ENCODE assay signal across 1 cellular context in the genomic region with DNA sequence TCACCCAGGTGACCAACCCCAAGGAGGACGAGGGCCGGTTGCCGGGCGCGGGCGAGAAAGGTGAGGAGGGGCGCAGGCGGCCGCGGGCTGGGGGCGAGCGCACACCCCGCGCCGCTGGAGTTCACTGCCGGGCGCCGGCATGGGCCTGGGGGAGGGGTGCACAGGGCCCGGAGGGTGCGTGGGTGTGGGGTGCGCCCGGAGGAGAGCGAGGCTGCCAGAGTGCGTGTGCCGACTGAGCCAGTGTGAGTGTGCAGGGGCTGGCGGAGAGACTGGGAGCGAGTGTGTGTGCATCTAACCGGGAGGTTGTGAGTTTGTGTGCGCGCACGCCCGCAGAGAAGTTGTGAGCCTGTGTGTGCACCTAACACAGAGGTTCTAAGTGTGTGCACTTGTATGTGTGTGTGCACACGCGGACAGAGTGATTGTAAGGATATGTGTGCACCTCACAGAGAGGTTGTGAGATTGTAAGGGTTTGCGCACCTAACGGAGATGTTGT.
TF ChIP-seq lines count a peak whose summit lies in the region.

No MANE protein-coding gene starts in this region.

TF ChIP-seq in HepG2, 621 proteins besides CTCF, POLR2A, EP300 and RAD21 (continued from another document and continues in another):
- TF ChIP-seq, protein P1, sequence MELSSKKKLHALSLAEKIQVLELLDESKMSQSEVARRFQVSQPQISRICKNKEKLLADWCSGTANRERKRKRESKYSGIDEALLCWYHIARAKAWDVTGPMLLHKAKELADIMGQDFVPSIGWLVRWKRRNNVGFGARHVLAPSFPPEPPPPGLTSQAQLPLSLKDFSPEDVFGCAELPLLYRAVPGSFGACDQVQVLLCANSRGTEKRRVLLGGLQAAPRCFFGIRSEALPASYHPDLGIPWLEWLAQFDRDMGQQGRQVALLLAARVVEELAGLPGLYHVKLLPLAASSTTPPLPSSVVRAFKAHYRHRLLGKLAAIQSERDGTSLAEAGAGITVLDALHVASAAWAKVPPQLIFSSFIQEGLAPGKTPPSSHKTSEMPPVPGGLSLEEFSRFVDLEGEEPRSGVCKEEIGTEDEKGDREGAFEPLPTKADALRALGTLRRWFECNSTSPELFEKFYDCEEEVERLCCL (CRISPR knock-in tag; IDR thresholded peaks at IDR 0.05; ENCODE audit: borderline replicate concordance) = no peak
- TF ChIP-seq, protein P2, sequence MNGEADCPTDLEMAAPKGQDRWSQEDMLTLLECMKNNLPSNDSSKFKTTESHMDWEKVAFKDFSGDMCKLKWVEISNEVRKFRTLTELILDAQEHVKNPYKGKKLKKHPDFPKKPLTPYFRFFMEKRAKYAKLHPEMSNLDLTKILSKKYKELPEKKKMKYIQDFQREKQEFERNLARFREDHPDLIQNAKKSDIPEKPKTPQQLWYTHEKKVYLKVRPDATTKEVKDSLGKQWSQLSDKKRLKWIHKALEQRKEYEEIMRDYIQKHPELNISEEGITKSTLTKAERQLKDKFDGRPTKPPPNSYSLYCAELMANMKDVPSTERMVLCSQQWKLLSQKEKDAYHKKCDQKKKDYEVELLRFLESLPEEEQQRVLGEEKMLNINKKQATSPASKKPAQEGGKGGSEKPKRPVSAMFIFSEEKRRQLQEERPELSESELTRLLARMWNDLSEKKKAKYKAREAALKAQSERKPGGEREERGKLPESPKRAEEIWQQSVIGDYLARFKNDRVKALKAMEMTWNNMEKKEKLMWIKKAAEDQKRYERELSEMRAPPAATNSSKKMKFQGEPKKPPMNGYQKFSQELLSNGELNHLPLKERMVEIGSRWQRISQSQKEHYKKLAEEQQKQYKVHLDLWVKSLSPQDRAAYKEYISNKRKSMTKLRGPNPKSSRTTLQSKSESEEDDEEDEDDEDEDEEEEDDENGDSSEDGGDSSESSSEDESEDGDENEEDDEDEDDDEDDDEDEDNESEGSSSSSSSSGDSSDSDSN (CRISPR knock-in tag; IDR thresholded peaks at IDR 0.05) = peak; percentile 57; the same call in 1 of the 2 replicates
- TF ChIP-seq ZNF781 (CRISPR knock-in tag; IDR thresholded peaks at IDR 0.05; ENCODE audit: borderline replicate concordance, not compliant biosample characterization) = no peak
- peak; percentile 38; the same call in 1 of the 2 replicates for TF ChIP-seq BRD4 (CRISPR knock-in tag; IDR thresholded peaks at IDR 0.05)
- TF ChIP-seq, protein P3, sequence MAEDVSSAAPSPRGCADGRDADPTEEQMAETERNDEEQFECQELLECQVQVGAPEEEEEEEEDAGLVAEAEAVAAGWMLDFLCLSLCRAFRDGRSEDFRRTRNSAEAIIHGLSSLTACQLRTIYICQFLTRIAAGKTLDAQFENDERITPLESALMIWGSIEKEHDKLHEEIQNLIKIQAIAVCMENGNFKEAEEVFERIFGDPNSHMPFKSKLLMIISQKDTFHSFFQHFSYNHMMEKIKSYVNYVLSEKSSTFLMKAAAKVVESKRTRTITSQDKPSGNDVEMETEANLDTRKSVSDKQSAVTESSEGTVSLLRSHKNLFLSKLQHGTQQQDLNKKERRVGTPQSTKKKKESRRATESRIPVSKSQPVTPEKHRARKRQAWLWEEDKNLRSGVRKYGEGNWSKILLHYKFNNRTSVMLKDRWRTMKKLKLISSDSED (CRISPR knock-in tag; IDR thresholded peaks at IDR 0.05) = 0 out of 2 replicates have a peak, but pooled peaks have one; percentile 62
- TF ChIP-seq SATB2 (CRISPR knock-in tag; IDR thresholded peaks at IDR 0.05) = no peak
- TF ChIP-seq SALL1 (CRISPR knock-in tag; IDR thresholded peaks at IDR 0.05) = peak; percentile 49
- TF ChIP-seq KLF12 (CRISPR knock-in tag; IDR thresholded peaks at IDR 0.05; ENCODE audit: borderline replicate concordance) = no peak
- TF ChIP-seq ZNF557 (CRISPR knock-in tag; IDR thresholded peaks at IDR 0.05) = no peak
- TF ChIP-seq YEATS4 (CRISPR knock-in tag; IDR thresholded peaks at IDR 0.05; ENCODE audit: borderline replicate concordance) = no peak; the same call in 1 of the 2 replicates
- TF ChIP-seq, protein P4, sequence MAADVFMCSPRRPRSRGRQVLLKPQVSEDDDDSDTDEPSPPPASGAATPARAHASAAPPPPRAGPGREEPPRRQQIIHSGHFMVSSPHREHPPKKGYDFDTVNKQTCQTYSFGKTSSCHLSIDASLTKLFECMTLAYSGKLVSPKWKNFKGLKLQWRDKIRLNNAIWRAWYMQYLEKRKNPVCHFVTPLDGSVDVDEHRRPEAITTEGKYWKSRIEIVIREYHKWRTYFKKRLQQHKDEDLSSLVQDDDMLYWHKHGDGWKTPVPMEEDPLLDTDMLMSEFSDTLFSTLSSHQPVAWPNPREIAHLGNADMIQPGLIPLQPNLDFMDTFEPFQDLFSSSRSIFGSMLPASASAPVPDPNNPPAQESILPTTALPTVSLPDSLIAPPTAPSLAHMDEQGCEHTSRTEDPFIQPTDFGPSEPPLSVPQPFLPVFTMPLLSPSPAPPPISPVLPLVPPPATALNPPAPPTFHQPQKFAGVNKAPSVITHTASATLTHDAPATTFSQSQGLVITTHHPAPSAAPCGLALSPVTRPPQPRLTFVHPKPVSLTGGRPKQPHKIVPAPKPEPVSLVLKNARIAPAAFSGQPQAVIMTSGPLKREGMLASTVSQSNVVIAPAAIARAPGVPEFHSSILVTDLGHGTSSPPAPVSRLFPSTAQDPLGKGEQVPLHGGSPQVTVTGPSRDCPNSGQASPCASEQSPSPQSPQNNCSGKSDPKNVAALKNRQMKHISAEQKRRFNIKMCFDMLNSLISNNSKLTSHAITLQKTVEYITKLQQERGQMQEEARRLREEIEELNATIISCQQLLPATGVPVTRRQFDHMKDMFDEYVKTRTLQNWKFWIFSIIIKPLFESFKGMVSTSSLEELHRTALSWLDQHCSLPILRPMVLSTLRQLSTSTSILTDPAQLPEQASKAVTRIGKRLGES (CRISPR knock-in tag; IDR thresholded peaks at IDR 0.05; ENCODE audit: borderline replicate concordance) = no peak
- TF ChIP-seq MTA3 (CRISPR knock-in tag; IDR thresholded peaks at IDR 0.05) = no peak
- TF ChIP-seq RBFOX2 (IDR thresholded peaks at IDR 0.05; ENCODE audit: low read depth, low read length) = peak; percentile 87
- TF ChIP-seq SRSF9 (IDR thresholded peaks at IDR 0.05; ENCODE audit: borderline replicate concordance, insufficient read depth, low read depth, low read length, poor library complexity, severe bottlenecking) = no peak
- no peak for TF ChIP-seq NFIC (IDR thresholded peaks at IDR 0.05; ENCODE audit: low read length)
- TF ChIP-seq ZSCAN22 (CRISPR knock-in tag; IDR thresholded peaks at IDR 0.05) = no peak
- TF ChIP-seq KLF11 (CRISPR knock-in tag; IDR thresholded peaks at IDR 0.05) = no peak
- TF ChIP-seq HHEX (CRISPR knock-in tag; IDR thresholded peaks at IDR 0.05) = no peak
- TF ChIP-seq ZIK1 (CRISPR knock-in tag; IDR thresholded peaks at IDR 0.05; ENCODE audit: borderline replicate concordance, low read depth) = 0 out of 2 replicates have a peak, but pooled peaks have one; percentile 30
- TF ChIP-seq, protein P5, sequence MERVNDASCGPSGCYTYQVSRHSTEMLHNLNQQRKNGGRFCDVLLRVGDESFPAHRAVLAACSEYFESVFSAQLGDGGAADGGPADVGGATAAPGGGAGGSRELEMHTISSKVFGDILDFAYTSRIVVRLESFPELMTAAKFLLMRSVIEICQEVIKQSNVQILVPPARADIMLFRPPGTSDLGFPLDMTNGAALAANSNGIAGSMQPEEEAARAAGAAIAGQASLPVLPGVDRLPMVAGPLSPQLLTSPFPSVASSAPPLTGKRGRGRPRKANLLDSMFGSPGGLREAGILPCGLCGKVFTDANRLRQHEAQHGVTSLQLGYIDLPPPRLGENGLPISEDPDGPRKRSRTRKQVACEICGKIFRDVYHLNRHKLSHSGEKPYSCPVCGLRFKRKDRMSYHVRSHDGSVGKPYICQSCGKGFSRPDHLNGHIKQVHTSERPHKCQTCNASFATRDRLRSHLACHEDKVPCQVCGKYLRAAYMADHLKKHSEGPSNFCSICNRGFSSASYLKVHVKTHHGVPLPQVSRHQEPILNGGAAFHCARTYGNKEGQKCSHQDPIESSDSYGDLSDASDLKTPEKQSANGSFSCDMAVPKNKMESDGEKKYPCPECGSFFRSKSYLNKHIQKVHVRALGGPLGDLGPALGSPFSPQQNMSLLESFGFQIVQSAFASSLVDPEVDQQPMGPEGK (CRISPR knock-in tag; IDR thresholded peaks at IDR 0.05) = no peak; the same call in 1 of the 2 replicates
- no peak for TF ChIP-seq GPN1 (CRISPR knock-in tag; IDR thresholded peaks at IDR 0.05; ENCODE audit: borderline replicate concordance)
- no peak for TF ChIP-seq SMAD1 (CRISPR knock-in tag; IDR thresholded peaks at IDR 0.05; ENCODE audit: borderline replicate concordance, low read depth)
- no peak; the same call in 1 of the 2 replicates for TF ChIP-seq RXRB (CRISPR knock-in tag; IDR thresholded peaks at IDR 0.05; ENCODE audit: borderline replicate concordance)
- TF ChIP-seq, protein P6, sequence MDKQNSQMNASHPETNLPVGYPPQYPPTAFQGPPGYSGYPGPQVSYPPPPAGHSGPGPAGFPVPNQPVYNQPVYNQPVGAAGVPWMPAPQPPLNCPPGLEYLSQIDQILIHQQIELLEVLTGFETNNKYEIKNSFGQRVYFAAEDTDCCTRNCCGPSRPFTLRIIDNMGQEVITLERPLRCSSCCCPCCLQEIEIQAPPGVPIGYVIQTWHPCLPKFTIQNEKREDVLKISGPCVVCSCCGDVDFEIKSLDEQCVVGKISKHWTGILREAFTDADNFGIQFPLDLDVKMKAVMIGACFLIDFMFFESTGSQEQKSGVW (CRISPR knock-in tag; IDR thresholded peaks at IDR 0.05; ENCODE audit: borderline replicate concordance) = no peak
- TF ChIP-seq IKZF4 (CRISPR knock-in tag; IDR thresholded peaks at IDR 0.05; ENCODE audit: borderline replicate concordance, low read depth, not compliant biosample characterization) = peak; percentile 51
- TF ChIP-seq, protein P7, sequence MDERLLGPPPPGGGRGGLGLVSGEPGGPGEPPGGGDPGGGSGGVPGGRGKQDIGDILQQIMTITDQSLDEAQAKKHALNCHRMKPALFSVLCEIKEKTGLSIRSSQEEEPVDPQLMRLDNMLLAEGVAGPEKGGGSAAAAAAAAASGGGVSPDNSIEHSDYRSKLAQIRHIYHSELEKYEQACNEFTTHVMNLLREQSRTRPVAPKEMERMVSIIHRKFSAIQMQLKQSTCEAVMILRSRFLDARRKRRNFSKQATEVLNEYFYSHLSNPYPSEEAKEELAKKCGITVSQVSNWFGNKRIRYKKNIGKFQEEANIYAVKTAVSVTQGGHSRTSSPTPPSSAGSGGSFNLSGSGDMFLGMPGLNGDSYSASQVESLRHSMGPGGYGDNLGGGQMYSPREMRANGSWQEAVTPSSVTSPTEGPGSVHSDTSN (CRISPR knock-in tag; IDR thresholded peaks at IDR 0.05) = no peak
- TF ChIP-seq KMT2B (CRISPR knock-in tag; IDR thresholded peaks at IDR 0.05) = no peak
- TF ChIP-seq ELF1 (CRISPR knock-in tag; IDR thresholded peaks at IDR 0.05) = no peak
- no peak for TF ChIP-seq RBM22 (optimal IDR thresholded peaks at IDR 0.05; ENCODE audit: low read length)
- TF ChIP-seq HDAC6 (IDR thresholded peaks at IDR 0.05; ENCODE audit: low read depth, low read length) = no peak
- TF ChIP-seq NRL (CRISPR knock-in tag; IDR thresholded peaks at IDR 0.05; ENCODE audit: borderline replicate concordance) = peak; percentile 55; the same call in 1 of the 2 replicates
- no peak for TF ChIP-seq ZNF7 (CRISPR knock-in tag; IDR thresholded peaks at IDR 0.05)
- TF ChIP-seq, protein P8, sequence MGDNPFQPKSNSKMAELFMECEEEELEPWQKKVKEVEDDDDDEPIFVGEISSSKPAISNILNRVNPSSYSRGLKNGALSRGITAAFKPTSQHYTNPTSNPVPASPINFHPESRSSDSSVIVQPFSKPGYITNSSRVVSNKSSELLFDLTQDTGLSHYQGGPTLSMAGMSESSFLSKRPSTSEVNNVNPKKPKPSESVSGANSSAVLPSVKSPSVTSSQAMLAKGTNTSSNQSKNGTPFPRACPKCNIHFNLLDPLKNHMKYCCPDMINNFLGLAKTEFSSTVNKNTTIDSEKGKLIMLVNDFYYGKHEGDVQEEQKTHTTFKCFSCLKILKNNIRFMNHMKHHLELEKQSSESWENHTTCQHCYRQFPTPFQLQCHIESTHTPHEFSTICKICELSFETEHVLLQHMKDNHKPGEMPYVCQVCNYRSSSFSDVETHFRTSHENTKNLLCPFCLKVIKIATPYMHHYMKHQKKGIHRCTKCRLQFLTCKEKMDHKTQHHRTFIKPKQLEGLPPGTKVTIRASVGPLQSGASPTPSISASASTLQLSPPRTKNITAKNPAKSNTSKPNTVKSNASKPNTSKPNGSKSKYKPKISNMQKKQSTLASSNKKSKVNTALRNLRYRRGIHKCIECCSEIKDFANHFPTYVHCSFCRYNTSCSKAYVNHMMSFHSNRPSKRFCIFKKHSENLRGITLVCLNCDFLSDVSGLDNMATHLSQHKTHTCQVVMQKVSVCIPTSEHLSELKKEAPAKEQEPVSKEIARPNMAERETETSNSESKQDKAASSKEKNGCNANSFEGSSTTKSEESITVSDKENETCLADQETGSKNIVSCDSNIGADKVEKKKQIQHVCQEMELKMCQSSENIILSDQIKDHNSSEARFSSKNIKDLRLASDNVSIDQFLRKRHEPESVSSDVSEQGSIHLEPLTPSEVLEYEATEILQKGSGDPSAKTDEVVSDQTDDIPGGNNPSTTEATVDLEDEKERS (CRISPR knock-in tag; IDR thresholded peaks at IDR 0.05) = no peak
- TF ChIP-seq HOXA5 (CRISPR knock-in tag; IDR thresholded peaks at IDR 0.05) = no peak
- TF ChIP-seq, protein P9, sequence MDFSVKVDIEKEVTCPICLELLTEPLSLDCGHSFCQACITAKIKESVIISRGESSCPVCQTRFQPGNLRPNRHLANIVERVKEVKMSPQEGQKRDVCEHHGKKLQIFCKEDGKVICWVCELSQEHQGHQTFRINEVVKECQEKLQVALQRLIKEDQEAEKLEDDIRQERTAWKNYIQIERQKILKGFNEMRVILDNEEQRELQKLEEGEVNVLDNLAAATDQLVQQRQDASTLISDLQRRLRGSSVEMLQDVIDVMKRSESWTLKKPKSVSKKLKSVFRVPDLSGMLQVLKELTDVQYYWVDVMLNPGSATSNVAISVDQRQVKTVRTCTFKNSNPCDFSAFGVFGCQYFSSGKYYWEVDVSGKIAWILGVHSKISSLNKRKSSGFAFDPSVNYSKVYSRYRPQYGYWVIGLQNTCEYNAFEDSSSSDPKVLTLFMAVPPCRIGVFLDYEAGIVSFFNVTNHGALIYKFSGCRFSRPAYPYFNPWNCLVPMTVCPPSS (IDR thresholded peaks at IDR 0.05) = no peak
- no peak for TF ChIP-seq ZNF839 (CRISPR knock-in tag; IDR thresholded peaks at IDR 0.05; ENCODE audit: borderline replicate concordance)
- peak; percentile 50 for TF ChIP-seq ZNF329 (CRISPR knock-in tag; IDR thresholded peaks at IDR 0.05; ENCODE audit: low read depth)
- TF ChIP-seq, protein P10, sequence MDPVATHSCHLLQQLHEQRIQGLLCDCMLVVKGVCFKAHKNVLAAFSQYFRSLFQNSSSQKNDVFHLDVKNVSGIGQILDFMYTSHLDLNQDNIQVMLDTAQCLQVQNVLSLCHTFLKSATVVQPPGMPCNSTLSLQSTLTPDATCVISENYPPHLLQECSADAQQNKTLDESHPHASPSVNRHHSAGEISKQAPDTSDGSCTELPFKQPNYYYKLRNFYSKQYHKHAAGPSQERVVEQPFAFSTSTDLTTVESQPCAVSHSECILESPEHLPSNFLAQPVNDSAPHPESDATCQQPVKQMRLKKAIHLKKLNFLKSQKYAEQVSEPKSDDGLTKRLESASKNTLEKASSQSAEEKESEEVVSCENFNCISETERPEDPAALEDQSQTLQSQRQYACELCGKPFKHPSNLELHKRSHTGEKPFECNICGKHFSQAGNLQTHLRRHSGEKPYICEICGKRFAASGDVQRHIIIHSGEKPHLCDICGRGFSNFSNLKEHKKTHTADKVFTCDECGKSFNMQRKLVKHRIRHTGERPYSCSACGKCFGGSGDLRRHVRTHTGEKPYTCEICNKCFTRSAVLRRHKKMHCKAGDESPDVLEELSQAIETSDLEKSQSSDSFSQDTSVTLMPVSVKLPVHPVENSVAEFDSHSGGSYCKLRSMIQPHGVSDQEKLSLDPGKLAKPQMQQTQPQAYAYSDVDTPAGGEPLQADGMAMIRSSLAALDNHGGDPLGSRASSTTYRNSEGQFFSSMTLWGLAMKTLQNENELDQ (CRISPR knock-in tag; IDR thresholded peaks at IDR 0.05; ENCODE audit: borderline replicate concordance) = no peak
- peak; percentile 53; the same call in 1 of the 2 replicates for TF ChIP-seq ZSCAN25 (CRISPR knock-in tag; IDR thresholded peaks at IDR 0.05)
